9 cellular contexts compared by ENCODE assay signal in the genomic region with DNA sequence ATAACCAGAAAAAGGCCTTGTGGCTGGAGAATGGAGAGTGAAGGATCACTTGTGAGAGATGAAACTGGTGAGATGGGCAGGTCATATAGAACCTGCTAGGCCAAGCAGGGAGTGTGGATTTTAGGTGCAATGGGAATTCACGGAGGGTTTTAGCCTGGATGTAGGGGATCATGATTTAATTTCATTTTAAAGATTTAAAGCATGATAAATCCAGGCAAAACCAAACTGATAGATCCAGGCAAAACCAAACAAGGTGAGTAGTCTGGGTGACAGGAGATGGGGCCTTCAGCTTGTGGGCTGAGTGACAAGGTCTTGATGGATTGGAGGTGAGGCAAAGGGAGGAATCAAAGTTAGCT. TPM values are rescaled to one million over a fixed set of nuclear protein-coding genes. Genes with fewer than 3 reads are reported as not detected.
A peak's percentile ranks its signal among the peaks of the same experiment; 100 is the strongest.
DNase-seq lines count a peak whose midpoint lies in the region; ATAC-seq and TF ChIP-seq lines count a peak whose summit lies in the region.
"Had no signal": no experiment of that assay in that cellular context is flagged by ENCODE, and none has a peak within 500 bp of the region (broad histone marks: within the 10 kb centered on the region; RNA-seq: fewer than 3 reads in every experiment).

No MANE protein-coding gene starts in this region.

- H3K9ac ChIP-seq in OCI-LY3 (ENCODE audit: low read length): peak overlapping the region; percentile 81; the same call in 1 of the 2 replicates

- peaks cover 67% of the 10 kb centered on the region for H3K4me1 ChIP-seq in OCI-LY3 (ENCODE audit: low read length)
- peaks cover 18 to 38% of the 10 kb centered on the region in 2 donors for H3K4me1 ChIP-seq in left lung

- H3K27me3 Mint-ChIP-seq in T-helper 2 cell treated with Interferon-gamma antibody and Interleukin-4, amounts not matched to agents 5 μg/mL and 100 μg/mL, for 36 hours (ENCODE audit: low read depth): no peaks in the 10 kb centered on the region
- H3K27me3 Mint-ChIP-seq in dendritic cell treated with granulocyte-macrophage colony-stimulating factor and Interleukin-4, amounts not matched to agents 40 ng/mL and 50 ng/mL, for 4 days: peaks cover 61% of the 10 kb centered on the region
- no peaks in the 10 kb centered on the region for H3K27me3 Mint-ChIP-seq in progenitor cell of endocrine pancreas

- peaks cover 27% of the 10 kb centered on the region for H3K36me3 Mint-ChIP-seq in T-helper 2 cell treated with Interferon-gamma antibody and Interleukin-4, amounts not matched to agents 5 μg/mL and 100 μg/mL, for 36 hours (ENCODE audit: low read depth)
- H3K36me3 Mint-ChIP-seq in dendritic cell treated with granulocyte-macrophage colony-stimulating factor and Interleukin-4, amounts not matched to agents 40 ng/mL and 50 ng/mL, for 4 days (ENCODE audit: low read depth): no peaks in the 10 kb centered on the region
- peaks cover 9% of the 10 kb centered on the region for H3K36me3 Mint-ChIP-seq in progenitor cell of endocrine pancreas (ENCODE audit: insufficient read depth)

- intact Hi-C loops in dendritic cell treated with granulocyte-macrophage colony-stimulating factor and Interleukin-4, amounts not matched to agents 40 ng/mL and 50 ng/mL, for 4 days (cut with micrococcal nuclease): no loop called here
- intact Hi-C loops in left lung (cut with DNase I): no loop called here

- peak overlapping the region; percentile 92 for H3K4me2 ChIP-seq in OCI-LY3 (ENCODE audit: low read length)

- ATAC-seq in left lung (no peak), HG03469 (IDR thresholded peaks at IDR 0.05; ENCODE audit: unreplicated experiment) (no peak)

- H3K79me2 ChIP-seq in OCI-LY3 (ENCODE audit: low read length): peaks cover 35% of the 10 kb centered on the region

- H3K4me3 ChIP-seq in OCI-LY3 (ENCODE audit: low read length) (no peak overlapping the region), left lung (no peak overlapping the region)

- H3K9me3 ChIP-seq in OCI-LY3 (ENCODE audit: insufficient read depth, low read length) (no peaks in the 10 kb centered on the region), left lung (no peaks in the 10 kb centered on the region)
- H3K9me3 ChIP-seq: neutrophil had no signal

- H3K36me3 ChIP-seq in OCI-LY3 (replicated peaks; ENCODE audit: low read depth, low read length): no peaks in the 10 kb centered on the region
- H3K36me3 ChIP-seq in left lung: no peaks in the 10 kb centered on the region
- H3K36me3 ChIP-seq: neutrophil had no signal

- peak overlapping the region; percentile 87 for H3K4me3 Mint-ChIP-seq in T-helper 2 cell treated with Interferon-gamma antibody and Interleukin-4, amounts not matched to agents 5 μg/mL and 100 μg/mL, for 36 hours
- H3K4me3 Mint-ChIP-seq in dendritic cell treated with granulocyte-macrophage colony-stimulating factor and Interleukin-4, amounts not matched to agents 40 ng/mL and 50 ng/mL, for 4 days: peak overlapping the region; percentile 80
- H3K4me3 Mint-ChIP-seq in progenitor cell of endocrine pancreas (ENCODE audit: low read depth): peak overlapping the region; percentile 80

- H2AFZ ChIP-seq in OCI-LY3 (ENCODE audit: low read depth, low read length): no peak overlapping the region

- peak overlapping the region; percentile 88 for H3K27ac Mint-ChIP-seq in T-helper 2 cell treated with Interferon-gamma antibody and Interleukin-4, amounts not matched to agents 5 μg/mL and 100 μg/mL, for 36 hours
- no peak overlapping the region for H3K27ac Mint-ChIP-seq in dendritic cell treated with granulocyte-macrophage colony-stimulating factor and Interleukin-4, amounts not matched to agents 40 ng/mL and 50 ng/mL, for 4 days
- peak overlapping the region; percentile 95 for H3K27ac Mint-ChIP-seq in progenitor cell of endocrine pancreas

- no peaks in the 10 kb centered on the region for H3K9me3 Mint-ChIP-seq in T-helper 2 cell treated with Interferon-gamma antibody and Interleukin-4, amounts not matched to agents 5 μg/mL and 100 μg/mL, for 36 hours
- H3K9me3 Mint-ChIP-seq in dendritic cell treated with granulocyte-macrophage colony-stimulating factor and Interleukin-4, amounts not matched to agents 40 ng/mL and 50 ng/mL, for 4 days: no peaks in the 10 kb centered on the region
- H3K9me3 Mint-ChIP-seq in progenitor cell of endocrine pancreas (ENCODE audit: low read depth): no peaks in the 10 kb centered on the region

- TF ChIP-seq CTCF in OCI-LY3 (IDR thresholded peaks at IDR 0.05; ENCODE audit: low read depth, low read length) (no peak), progenitor cell of endocrine pancreas (IDR thresholded peaks at IDR 0.05; ENCODE audit: unreplicated experiment) (no peak), left lung (IDR thresholded peaks at IDR 0.05) (no peak)

- peaks cover 44% of the 10 kb centered on the region for H3K4me1 Mint-ChIP-seq in T-helper 2 cell treated with Interferon-gamma antibody and Interleukin-4, amounts not matched to agents 5 μg/mL and 100 μg/mL, for 36 hours (ENCODE audit: low read depth)
- H3K4me1 Mint-ChIP-seq in dendritic cell treated with granulocyte-macrophage colony-stimulating factor and Interleukin-4, amounts not matched to agents 40 ng/mL and 50 ng/mL, for 4 days (ENCODE audit: low read depth): peaks cover 23% of the 10 kb centered on the region
- peaks cover 33% of the 10 kb centered on the region for H3K4me1 Mint-ChIP-seq in progenitor cell of endocrine pancreas (ENCODE audit: low read depth)

- peaks cover 27% of the 10 kb centered on the region for H4K20me1 ChIP-seq in OCI-LY3 (ENCODE audit: insufficient read depth, low read length)

- H3K27ac ChIP-seq in OCI-LY3 (ENCODE audit: low read length) (no peak overlapping the region), left lung (no peak overlapping the region)
- H3K27ac ChIP-seq: neutrophil had no signal

- DNase-seq in T-helper 2 cell treated with Interferon-gamma antibody and Interleukin-4, amounts not matched to agents 5 μg/mL and 100 μg/mL, for 36 hours (ENCODE audit: low spot score): no peak
- no peak for DNase-seq in T-helper 2 cell
- DNase-seq in progenitor cell of endocrine pancreas (ENCODE audit: low spot score, unreplicated experiment): no peak
- DNase-seq in left lung: no peak
- DNase-seq in iPS-NIHi7 (ENCODE audit: extremely low spot score): no peak

- H3K27me3 ChIP-seq in OCI-LY3 (ENCODE audit: low read depth, low read length): no peaks in the 10 kb centered on the region
- H3K27me3 ChIP-seq in left lung: peaks cover 0 to 33% of the 10 kb centered on the region in 2 donors

RNA-seq across cellular contexts. Expression of a gene that starts 1.5 kb away (rescaled TPM):
- 391 and 395 TPM in 2 replicates for total RNA-seq in progenitor cell of endocrine pancreas
- 100 to 1,000 TPM in 1 of 2 donors, 10 to 100 TPM in 1; 64.9 to 121 TPM for total RNA-seq in left lung
